20 cellular contexts compared by ENCODE assay signal in the genomic region with DNA sequence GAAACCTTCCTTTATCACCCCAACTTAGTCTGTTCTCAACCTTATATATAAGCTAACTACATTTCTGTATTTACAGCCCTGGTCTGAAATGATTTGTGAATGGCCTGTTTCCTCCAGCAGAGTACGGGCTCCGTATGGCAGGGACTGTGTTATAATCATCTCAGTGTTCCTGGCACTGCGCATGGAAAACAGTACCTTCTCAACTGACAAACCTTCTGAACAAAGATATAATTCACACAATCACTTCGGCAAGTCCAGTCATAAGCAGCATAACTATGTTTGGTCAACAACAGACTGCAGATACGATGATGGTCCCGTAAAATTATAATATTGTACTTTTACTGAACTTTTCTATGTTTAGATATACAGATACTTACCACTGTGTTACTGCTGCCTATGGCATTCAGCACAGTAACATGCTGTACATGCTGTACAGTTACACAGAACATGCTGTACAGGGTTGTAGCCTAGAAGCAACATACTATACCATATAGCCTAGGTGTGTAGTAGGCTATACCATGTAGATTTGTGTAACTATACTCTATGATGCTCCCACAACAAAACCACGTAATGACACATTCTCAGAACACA. TPM values are rescaled to one million over a fixed set of nuclear protein-coding genes. Genes with fewer than 3 reads are reported as not detected.
A peak's percentile ranks its signal among the peaks of the same experiment; 100 is the strongest.
DNase-seq lines count a peak whose midpoint lies in the region; ATAC-seq and TF ChIP-seq lines count a peak whose summit lies in the region.
"Had no signal": no experiment of that assay in that cellular context is flagged by ENCODE, and none has a peak within 500 bp of the region (broad histone marks: within the 10 kb centered on the region; RNA-seq: fewer than 3 reads in every experiment).

No MANE protein-coding gene starts in this region.

- TF ChIP-seq CTCF in chondrocyte (IDR thresholded peaks at IDR 0.05) (no peak), gastrocnemius medialis (IDR thresholded peaks at IDR 0.05 in 4 of 5, conservative IDR thresholded peaks at IDR 0.05 in 1 of 5) (no peak)

- H3K4me1 ChIP-seq in CD4-positive, CD25-positive, alpha-beta regulatory T cell (ENCODE audit: control insufficient read depth, insufficient read depth, low read length, poor library complexity, severe bottlenecking), result no peaks in the 10 kb centered on the region
- peaks cover 76 to 78% of the 10 kb centered on the region in 2 donors for H3K4me1 ChIP-seq in gastrocnemius medialis
- H3K4me1 ChIP-seq: parathyroid adenoma had no signal

- H3K9me3 ChIP-seq in CD4-positive, CD25-positive, alpha-beta regulatory T cell (ENCODE audit: control insufficient read depth in 2 of 2, low read length in 2 of 2), result no peaks in the 10 kb centered on the region
- no peaks in the 10 kb centered on the region for H3K9me3 ChIP-seq in gastrocnemius medialis
- H3K9me3 ChIP-seq: SJSA1, spleen had no signal

- H3K4me3 ChIP-seq in CD4-positive, CD25-positive, alpha-beta regulatory T cell (ENCODE audit: low read depth, low read length), result no peak overlapping the region
- H3K4me3 ChIP-seq in gastrocnemius medialis, result no peak overlapping the region
- H3K4me3 ChIP-seq: SJSA1, spleen had no signal

- POLR2A ChIA-PET in activated CD4-positive, alpha-beta memory T cell treated with anti-CD3 and anti-CD28 coated beads, Interleukin-2, amount 10 ng/mL, durations not matched to agents 7 days and 5 days (lab: Charles Lee), result no interaction called here

- H3K27ac Mint-ChIP-seq in CD4-positive, CD25-positive, alpha-beta regulatory T cell, result peak overlapping the region in 2 of 3 donors; percentile 28 to 45
- peak overlapping the region; percentile 95 for H3K27ac Mint-ChIP-seq in chondrocyte (ENCODE audit: unreplicated experiment)
- no peak overlapping the region for H3K27ac Mint-ChIP-seq in stimulated activated effector memory CD8-positive, alpha-beta T cell treated with anti-CD3 and anti-CD28 coated beads, Interleukin-12 subunit alpha, Interleukin-12 subunit beta, amount 100 ng/mL, for 72 hours
- no peak overlapping the region for H3K27ac Mint-ChIP-seq in activated CD4-positive, alpha-beta memory T cell treated with anti-CD3 and anti-CD28 coated beads, Interleukin-2, amount 10 ng/mL, durations not matched to agents 7 days and 5 days
- H3K27ac Mint-ChIP-seq: activated CD4-positive, alpha-beta T cell treated with anti-CD3 and anti-CD28 coated beads, Interleukin-2, amount 10 ng/mL, durations not matched to agents 7 days and 5 days; activated naive CD8-positive, alpha-beta T cell treated with anti-CD3 and anti-CD28 coated beads, Interleukin-2, amount 10 ng/mL, durations not matched to agents 7 days and 5 days had no signal

- DNase-seq in CD4-positive, CD25-positive, alpha-beta regulatory T cell, result no peak
- no peak for DNase-seq in chondrocyte (ENCODE audit: low spot score)
- peak in 1 of 2 donors; percentile 46 for DNase-seq in left colon
- DNase-seq in gastrocnemius medialis, result peak; percentile 54 to 55
- no peak for DNase-seq in NCI-H2081 (lab: John Stamatoyannopoulos, UW)
- no peak for DNase-seq in stimulated activated effector memory CD8-positive, alpha-beta T cell treated with anti-CD3 and anti-CD28 coated beads, Interleukin-12 subunit alpha, Interleukin-12 subunit beta, amount 100 ng/mL, for 72 hours (ENCODE audit: low spot score in 2 of 2)
- DNase-seq in activated CD4-positive, alpha-beta memory T cell treated with anti-CD3 and anti-CD28 coated beads, Interleukin-2, amount 10 ng/mL, durations not matched to agents 7 days and 5 days, result no peak
- DNase-seq: activated CD4-positive, alpha-beta T cell treated with anti-CD3 and anti-CD28 coated beads, Interleukin-2, amount 10 ng/mL, durations not matched to agents 7 days and 5 days; activated naive CD8-positive, alpha-beta T cell treated with anti-CD3 and anti-CD28 coated beads, Interleukin-2, amount 10 ng/mL, durations not matched to agents 7 days and 5 days; activated T-cell treated with anti-CD3 and anti-CD28 coated beads, Interleukin-2, amount 50 U/mL, for 24 hours; COR-L47; H9; hypothalamus; KG1; NCI-H1048; OCI-M1; spleen had no signal

- ATAC-seq in CD4-positive, CD25-positive, alpha-beta regulatory T cell (ENCODE audit: low read depth in 2 of 2), result no peak
- ATAC-seq in left colon (peak; percentile 68), gastrocnemius medialis (peak; percentile 45 to 51), HG03139 (IDR thresholded peaks at IDR 0.05; ENCODE audit: unreplicated experiment) (no peak)
- ATAC-seq in stimulated activated effector memory CD8-positive, alpha-beta T cell treated with anti-CD3 and anti-CD28 coated beads, Interleukin-12 subunit alpha, Interleukin-12 subunit beta, amount 100 ng/mL, for 72 hours, result no peak

- H3K9me3 Mint-ChIP-seq in CD4-positive, CD25-positive, alpha-beta regulatory T cell, result no peaks in the 10 kb centered on the region
- H3K9me3 Mint-ChIP-seq in chondrocyte (ENCODE audit: low read depth), result no peaks in the 10 kb centered on the region
- H3K9me3 Mint-ChIP-seq in stimulated activated effector memory CD8-positive, alpha-beta T cell treated with anti-CD3 and anti-CD28 coated beads, Interleukin-12 subunit alpha, Interleukin-12 subunit beta, amount 100 ng/mL, for 72 hours, result no peaks in the 10 kb centered on the region
- no peaks in the 10 kb centered on the region for H3K9me3 Mint-ChIP-seq in activated CD4-positive, alpha-beta memory T cell treated with anti-CD3 and anti-CD28 coated beads, Interleukin-2, amount 10 ng/mL, durations not matched to agents 7 days and 5 days
- H3K9me3 Mint-ChIP-seq: activated CD4-positive, alpha-beta T cell treated with anti-CD3 and anti-CD28 coated beads, Interleukin-2, amount 10 ng/mL, durations not matched to agents 7 days and 5 days; activated naive CD8-positive, alpha-beta T cell treated with anti-CD3 and anti-CD28 coated beads, Interleukin-2, amount 10 ng/mL, durations not matched to agents 7 days and 5 days; activated T-cell treated with anti-CD3 and anti-CD28 coated beads, Interleukin-2, amount 50 U/mL, for 24 hours; H9 had no signal

- peaks cover 60% of the 10 kb centered on the region for H3K36me3 ChIP-seq in CD4-positive, CD25-positive, alpha-beta regulatory T cell (ENCODE audit: control insufficient read depth, insufficient read depth, low read length)
- H3K36me3 ChIP-seq in gastrocnemius medialis, result no peaks in the 10 kb centered on the region

- no peaks in the 10 kb centered on the region for H3K27me3 ChIP-seq in CD4-positive, CD25-positive, alpha-beta regulatory T cell (ENCODE audit: control insufficient read depth, insufficient read depth, low read length)
- no peaks in the 10 kb centered on the region for H3K27me3 ChIP-seq in gastrocnemius medialis
- H3K27me3 ChIP-seq: SJSA1, spleen had no signal

- peaks cover 0 to 22% (median 10%) of the 10 kb centered on the region in 4 donors for H3K4me1 Mint-ChIP-seq in CD4-positive, CD25-positive, alpha-beta regulatory T cell
- H3K4me1 Mint-ChIP-seq in chondrocyte (ENCODE audit: low read depth), result peaks cover 60% of the 10 kb centered on the region
- H3K4me1 Mint-ChIP-seq in stimulated activated effector memory CD8-positive, alpha-beta T cell treated with anti-CD3 and anti-CD28 coated beads, Interleukin-12 subunit alpha, Interleukin-12 subunit beta, amount 100 ng/mL, for 72 hours, result peaks cover 18% of the 10 kb centered on the region
- H3K4me1 Mint-ChIP-seq in activated CD4-positive, alpha-beta memory T cell treated with anti-CD3 and anti-CD28 coated beads, Interleukin-2, amount 10 ng/mL, durations not matched to agents 7 days and 5 days, result peaks cover 13% of the 10 kb centered on the region

- peaks cover 30% of the 10 kb centered on the region for H3K36me3 Mint-ChIP-seq in CD4-positive, CD25-positive, alpha-beta regulatory T cell
- H3K36me3 Mint-ChIP-seq in chondrocyte (ENCODE audit: low read depth), result peaks cover 3% of the 10 kb centered on the region
- peaks cover 93% of the 10 kb centered on the region for H3K36me3 Mint-ChIP-seq in stimulated activated effector memory CD8-positive, alpha-beta T cell treated with anti-CD3 and anti-CD28 coated beads, Interleukin-12 subunit alpha, Interleukin-12 subunit beta, amount 100 ng/mL, for 72 hours
- peaks cover 39% of the 10 kb centered on the region for H3K36me3 Mint-ChIP-seq in activated CD4-positive, alpha-beta memory T cell treated with anti-CD3 and anti-CD28 coated beads, Interleukin-2, amount 10 ng/mL, durations not matched to agents 7 days and 5 days (ENCODE audit: low read depth)

- CTCF ChIA-PET in activated CD4-positive, alpha-beta memory T cell treated with anti-CD3 and anti-CD28 coated beads, Interleukin-2, amount 10 ng/mL, durations not matched to agents 7 days and 5 days (lab: Charles Lee), result interaction anchor here (1.1 to 1.3 kb wide), 4 partner anchors 15 to 179 kb away, joined by 3 to 5 read pairs (median 4); no protein-coding TSS in a partner anchor

- intact Hi-C loops in left colon (cut with DNase I, micrococcal nuclease) (no loop called here), gastrocnemius medialis (cut with DNase I; ENCODE audit: low total_unique reads) (loop anchor here (5.0 kb wide), 1 partner anchor 129 kb away; no protein-coding TSS in a partner anchor)

- H3K4me3 Mint-ChIP-seq in CD4-positive, CD25-positive, alpha-beta regulatory T cell, result no peak overlapping the region
- no peak overlapping the region for H3K4me3 Mint-ChIP-seq in chondrocyte (ENCODE audit: unreplicated experiment)
- H3K4me3 Mint-ChIP-seq in stimulated activated effector memory CD8-positive, alpha-beta T cell treated with anti-CD3 and anti-CD28 coated beads, Interleukin-12 subunit alpha, Interleukin-12 subunit beta, amount 100 ng/mL, for 72 hours, result no peak overlapping the region
- H3K4me3 Mint-ChIP-seq in activated CD4-positive, alpha-beta memory T cell treated with anti-CD3 and anti-CD28 coated beads, Interleukin-2, amount 10 ng/mL, durations not matched to agents 7 days and 5 days, result no peak overlapping the region
- H3K4me3 Mint-ChIP-seq: activated CD4-positive, alpha-beta T cell treated with anti-CD3 and anti-CD28 coated beads, Interleukin-2, amount 10 ng/mL, durations not matched to agents 7 days and 5 days; activated naive CD8-positive, alpha-beta T cell treated with anti-CD3 and anti-CD28 coated beads, Interleukin-2, amount 10 ng/mL, durations not matched to agents 7 days and 5 days; activated T-cell treated with anti-CD3 and anti-CD28 coated beads, Interleukin-2, amount 50 U/mL, for 24 hours; H9 had no signal

- no peaks in the 10 kb centered on the region for H3K27me3 Mint-ChIP-seq in CD4-positive, CD25-positive, alpha-beta regulatory T cell
- H3K27me3 Mint-ChIP-seq in chondrocyte (ENCODE audit: low read depth), result no peaks in the 10 kb centered on the region
- no peaks in the 10 kb centered on the region for H3K27me3 Mint-ChIP-seq in activated CD4-positive, alpha-beta memory T cell treated with anti-CD3 and anti-CD28 coated beads, Interleukin-2, amount 10 ng/mL, durations not matched to agents 7 days and 5 days
- H3K27me3 Mint-ChIP-seq: activated CD4-positive, alpha-beta T cell treated with anti-CD3 and anti-CD28 coated beads, Interleukin-2, amount 10 ng/mL, durations not matched to agents 7 days and 5 days; activated naive CD8-positive, alpha-beta T cell treated with anti-CD3 and anti-CD28 coated beads, Interleukin-2, amount 10 ng/mL, durations not matched to agents 7 days and 5 days; activated T-cell treated with anti-CD3 and anti-CD28 coated beads, Interleukin-2, amount 50 U/mL, for 24 hours had no signal

- H3K27ac ChIP-seq in CD4-positive, CD25-positive, alpha-beta regulatory T cell (ENCODE audit: insufficient read depth, low read length, poor library complexity, severe bottlenecking), result no peak overlapping the region
- H3K27ac ChIP-seq in gastrocnemius medialis, result peak overlapping the region; percentile 85 to 96 (median 90)
- H3K27ac ChIP-seq: parathyroid adenoma, SJSA1, spleen had no signal

- TF ChIP-seq POLR2A in gastrocnemius medialis (IDR thresholded peaks at IDR 0.05), result peak in 1 of 2 donors; percentile 53

- in situ Hi-C loops in gastrocnemius medialis (cut with MboI; ENCODE audit: low sequenced_read_pairs in 4 of 4), result loop anchor here in 1 of 4 donors (10.0 kb wide), 1 partner anchor 131 kb away; a partner anchor contains a TSS

RNA-seq across cellular contexts. Expression of a gene that starts 30.0 kb away (rescaled TPM):
- 61.0 TPM for total RNA-seq in CD4-positive, CD25-positive, alpha-beta regulatory T cell
- 10 to 100 TPM in 3 of 4 donors, 1 to 10 TPM in 1; 9.9 to 12.6 (median 11.0) TPM for polyA plus RNA-seq in CD4-positive, CD25-positive, alpha-beta regulatory T cell
- total RNA-seq in chondrocyte (44.7 to 50.1 TPM (median 45.7 TPM) in 3 replicates), left colon (10 to 100 TPM; 46.4 to 59.6 TPM), gastrocnemius medialis (10 to 100 TPM; 12.6 to 26.9 (median 13.5) TPM)
- 10 to 100 TPM; 70.7 to 71.6 TPM for total RNA-seq in activated CD4-positive, alpha-beta memory T cell treated with anti-CD3 and anti-CD28 coated beads, Interleukin-2, amount 10 ng/mL, durations not matched to agents 7 days and 5 days

Comparison
In these comparisons a context has a peak if more than half of its experiments do, and no peak if none do; other contexts are left out.
1. ATAC-seq: peak in left colon (single experiment) and gastrocnemius medialis (2 of 2); none in CD4-positive, CD25-positive, alpha-beta regulatory T cell (0 of 2), HG03139 (single experiment) and stimulated activated effector memory CD8-positive, alpha-beta T cell treated with anti-CD3 and anti-CD28 coated beads, Interleukin-12 subunit alpha, Interleukin-12 subunit beta, amount 100 ng/mL, for 72 hours (single experiment).
2. DNase-seq: peak in gastrocnemius medialis (2 of 2); none in CD4-positive, CD25-positive, alpha-beta regulatory T cell (0 of 3), chondrocyte (single experiment), NCI-H2081 (0 of 2), stimulated activated effector memory CD8-positive, alpha-beta T cell treated with anti-CD3 and anti-CD28 coated beads, Interleukin-12 subunit alpha, Interleukin-12 subunit beta, amount 100 ng/mL, for 72 hours (0 of 2) and activated CD4-positive, alpha-beta memory T cell treated with anti-CD3 and anti-CD28 coated beads, Interleukin-2, amount 10 ng/mL, durations not matched to agents 7 days and 5 days (single experiment).
3. H3K27ac Mint-ChIP-seq: peak in CD4-positive, CD25-positive, alpha-beta regulatory T cell (2 of 3) and chondrocyte (single experiment); none in stimulated activated effector memory CD8-positive, alpha-beta T cell treated with anti-CD3 and anti-CD28 coated beads, Interleukin-12 subunit alpha, Interleukin-12 subunit beta, amount 100 ng/mL, for 72 hours (single experiment) and activated CD4-positive, alpha-beta memory T cell treated with anti-CD3 and anti-CD28 coated beads, Interleukin-2, amount 10 ng/mL, durations not matched to agents 7 days and 5 days (single experiment).